Comparison of ENCODE assay signal across 7 cellular contexts in genomic region chr3:126961191-126961790, GRCh38. TPM values are rescaled to one million over a fixed set of nuclear protein-coding genes. Genes with fewer than 3 reads are reported as not detected.
DNase-seq lines count a peak whose midpoint lies in the region; ATAC-seq and TF ChIP-seq lines count a peak whose summit lies in the region.

No MANE protein-coding gene starts in this region.

- CTCF ChIA-PET in CD4-positive, alpha-beta T cell (lab: Charles Lee) = no interaction called here

- no peak overlapping the region for H3K4me3 ChIP-seq in thoracic aorta

- peaks cover 33% of the 10 kb centered on the region for H3K4me1 ChIP-seq in foreskin keratinocyte
- peaks cover 16 to 28% of the 10 kb centered on the region in 2 donors for H3K4me1 ChIP-seq in thoracic aorta (ENCODE audit: control insufficient read depth in 1 of 2, low read depth in 2 of 2)

- H3K9me3 Mint-ChIP-seq in CD4-positive, alpha-beta T cell = no peaks in the 10 kb centered on the region

- no peaks in the 10 kb centered on the region for H3K27me3 Mint-ChIP-seq in CD4-positive, alpha-beta T cell

- TF ChIP-seq CTCF in foreskin keratinocyte (conservative IDR thresholded peaks at IDR 0.05) (no peak), thoracic aorta (IDR thresholded peaks at IDR 0.05) (no peak), GM10266 (IDR thresholded peaks at IDR 0.05; ENCODE audit: control insufficient read depth, insufficient read depth, low read depth, missing control alignments) (no peak)
- no peak for TF ChIP-seq CTCF in CD4-positive, alpha-beta T cell (IDR thresholded peaks at IDR 0.05)

- H3K9me3 ChIP-seq in thoracic aorta = no peaks in the 10 kb centered on the region
- no peaks in the 10 kb centered on the region for H3K9me3 ChIP-seq in CD4-positive, alpha-beta T cell (ENCODE audit: control insufficient read depth, low read length)

- no peak overlapping the region for H3K4me3 Mint-ChIP-seq in CD4-positive, alpha-beta T cell

- no peaks in the 10 kb centered on the region for H3K36me3 ChIP-seq in thoracic aorta

- no peak overlapping the region for H3K27ac Mint-ChIP-seq in CD4-positive, alpha-beta T cell

- H3K27ac ChIP-seq in foreskin keratinocyte (peak overlapping the region; percentile 2), thoracic aorta (peak overlapping the region; percentile 31 to 71)
- H3K27ac ChIP-seq in CD4-positive, alpha-beta T cell (ENCODE audit: low read depth, low read length) = no peak overlapping the region

- peak; percentile 86 to 92 for DNase-seq in NCI-H446 (lab: John Stamatoyannopoulos, UW)
- DNase-seq in foreskin keratinocyte = peak; percentile 70 to 80
- DNase-seq in thoracic aorta (ENCODE audit: low spot score) = peak; percentile 70
- no peak for DNase-seq in GM10266 (ENCODE audit: extremely low spot score)
- no peak for DNase-seq in CD4-positive, alpha-beta T cell
- DNase-seq in NCI-H2029 treated with DMSO at 0.1 percent for 48 hours (lab: John Stamatoyannopoulos, UW) = no peak

- POLR2A ChIA-PET in CD4-positive, alpha-beta T cell (lab: Charles Lee) = no interaction called here

- peaks cover 2% of the 10 kb centered on the region for H3K36me3 Mint-ChIP-seq in CD4-positive, alpha-beta T cell (ENCODE audit: low read depth)

- peak; percentile 62 for ATAC-seq in GM21367 (IDR thresholded peaks at IDR 0.05; ENCODE audit: unreplicated experiment)
- ATAC-seq in foreskin keratinocyte = peak; percentile 68
- peak; percentile 71 for ATAC-seq in thoracic aorta (ENCODE audit: insufficient number of reproducible peaks, low FRiP score, low read depth)
- no peak for ATAC-seq in CD4-positive, alpha-beta T cell (ENCODE audit: poor library complexity)

- intact Hi-C loops in CD4-positive, alpha-beta T cell (cut with DNase I, micrococcal nuclease) = no loop called here

- no peaks in the 10 kb centered on the region for H3K27me3 ChIP-seq in foreskin keratinocyte
- no peaks in the 10 kb centered on the region for H3K27me3 ChIP-seq in thoracic aorta (replicated peaks; ENCODE audit: insufficient read depth)
- H3K27me3 ChIP-seq in CD4-positive, alpha-beta T cell (ENCODE audit: control insufficient read depth, insufficient read depth, low read length) = no peaks in the 10 kb centered on the region

- no peaks in the 10 kb centered on the region for H3K4me1 Mint-ChIP-seq in CD4-positive, alpha-beta T cell (ENCODE audit: low read depth)

RNA-seq across cellular contexts. Expression of gene PLXNA1, which starts 21.6 kb away (rescaled TPM):
- 76.1 and 82.6 TPM in 2 replicates for total RNA-seq in foreskin keratinocyte
- 23.7 and 24.2 TPM in 2 replicates for polyA plus RNA-seq in foreskin keratinocyte
- 100 to 1,000 TPM in 1 of 2 donors, 10 to 100 TPM in 1; 70.1 to 102 TPM for total RNA-seq in thoracic aorta
- 10 to 100 TPM in 1 of 2 experiments, 1 to 10 TPM in 1; 9.8 to 10.6 TPM for total RNA-seq in CD4-positive, alpha-beta T cell

Comparison
In these comparisons a context has a peak if more than half of its experiments do, and no peak if none do; other contexts are left out.
1. DNase-seq: peak in NCI-H446 (2 of 2), foreskin keratinocyte (2 of 2) and thoracic aorta (single experiment); none in GM10266 (single experiment), CD4-positive, alpha-beta T cell (0 of 10) and NCI-H2029 treated with DMSO at 0.1 percent for 48 hours (single experiment).